1 cellular context compared by ENCODE assay signal in genomic region chr2:27051902-27052645, GRCh38.
TF ChIP-seq lines count a peak whose summit lies in the region.

No MANE protein-coding gene starts in this region.

TF ChIP-seq in GM23338, 12 proteins besides CTCF, POLR2A, EP300 and RAD21:
- TF ChIP-seq ZNF462 (CRISPR knock-in tag; IDR thresholded peaks at IDR 0.05): no peak
- no peak for TF ChIP-seq NANOG (IDR thresholded peaks at IDR 0.05; ENCODE audit: borderline replicate concordance)
- TF ChIP-seq REST (IDR thresholded peaks at IDR 0.05; ENCODE audit: unreplicated experiment): no peak
- no peak for TF ChIP-seq JUNB (IDR thresholded peaks at IDR 0.05; ENCODE audit: unreplicated experiment)
- no peak for TF ChIP-seq ZNF114 (CRISPR knock-in tag; IDR thresholded peaks at IDR 0.05)
- no peak for TF ChIP-seq POLR2AphosphoS5 (IDR thresholded peaks at IDR 0.05; ENCODE audit: low read depth)
- no peak for TF ChIP-seq ETS1 (IDR thresholded peaks at IDR 0.05)
- TF ChIP-seq CREB1 (CRISPR knock-in tag; IDR thresholded peaks at IDR 0.05; ENCODE audit: low read depth): no peak
- TF ChIP-seq EZH2 (IDR thresholded peaks at IDR 0.05; ENCODE audit: low read depth, unreplicated experiment): no peak
- TF ChIP-seq EZH2phosphoT487 (IDR thresholded peaks at IDR 0.05; ENCODE audit: unreplicated experiment): no peak
- TF ChIP-seq ZNF331 (CRISPR knock-in tag; IDR thresholded peaks at IDR 0.05; ENCODE audit: low read depth): no peak
- no peak for TF ChIP-seq STAT1 (IDR thresholded peaks at IDR 0.05; ENCODE audit: unreplicated experiment)
TF ChIP-seq in GM23338: peak in this region for 0.
